Comparison of ENCODE assay signal across 16 cellular contexts in the genomic region with DNA sequence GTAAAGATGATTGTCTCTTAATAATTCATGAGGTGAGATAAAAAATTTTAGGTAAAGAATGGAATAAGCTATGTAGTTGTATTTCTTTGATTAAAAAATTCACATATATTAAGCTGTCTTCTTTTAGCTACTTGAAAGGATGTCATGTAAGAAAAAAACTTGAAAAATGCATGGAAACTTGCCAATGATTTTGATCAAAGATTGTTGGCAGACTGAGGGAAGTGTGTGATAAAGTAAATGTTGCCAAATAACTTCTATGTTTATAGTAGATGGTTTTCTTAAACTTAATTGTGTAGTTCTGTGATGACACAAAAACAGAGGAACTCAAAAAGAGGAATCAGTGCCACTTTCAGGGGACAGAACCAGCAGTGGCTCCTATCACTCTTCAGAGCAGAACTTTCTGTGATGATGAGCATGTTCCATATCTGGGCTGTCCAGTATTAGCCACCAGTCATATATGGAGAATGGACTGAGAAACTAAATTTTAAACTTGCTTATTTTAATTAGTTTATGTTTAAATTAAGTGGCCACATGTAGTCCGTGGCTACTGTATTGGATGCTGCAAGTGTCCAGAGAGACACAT. TPM values are rescaled to one million over a fixed set of nuclear protein-coding genes. Genes with fewer than 3 reads are reported as not detected.
"Had no signal": no experiment of that assay in that cellular context is flagged by ENCODE, and none has a peak within 500 bp of the region (broad histone marks: within the 10 kb centered on the region; RNA-seq: fewer than 3 reads in every experiment).

No MANE protein-coding gene starts in this region.

- H3K36me3 Mint-ChIP-seq: activated naive CD8-positive, alpha-beta T cell had no signal

- H3K9me3 ChIP-seq: body of pancreas, colonic mucosa, lower lobe of right lung, upper lobe of right lung had no signal

- H2AFZ ChIP-seq: parathyroid adenoma had no signal

- H3K27ac ChIP-seq: colonic mucosa, lower lobe of right lung, parathyroid adenoma, upper lobe of right lung, WERI-Rb-1 had no signal

- H3K9me3 Mint-ChIP-seq: nephron had no signal

- H3K27me3 ChIP-seq: body of pancreas, colonic mucosa, upper lobe of right lung had no signal

- H3K4me3 ChIP-seq: body of pancreas, colonic mucosa, lower lobe of right lung, upper lobe of right lung had no signal

- H3K36me3 ChIP-seq: colonic mucosa, lower lobe of right lung, upper lobe of right lung, WERI-Rb-1 had no signal

- H3K4me1 ChIP-seq: colonic mucosa, lower lobe of right lung, parathyroid adenoma had no signal

- H3K4me1 Mint-ChIP-seq: nephron had no signal

- H3K9ac ChIP-seq: parathyroid adenoma had no signal

- DNase-seq: activated CD4-positive, alpha-beta T cell treated with anti-CD3 and anti-CD28 coated beads for 1 hour; amygdala; body of pancreas; central memory CD4-positive, alpha-beta T cell; colonic mucosa; left cardiac atrium; lower lobe of right lung; stimulated activated naive CD4-positive, alpha-beta T cell; T-helper 2 cell; upper lobe of right lung; WERI-Rb-1 had no signal

- H3K27ac Mint-ChIP-seq: activated naive CD8-positive, alpha-beta T cell; nephron had no signal

- H3K4me3 Mint-ChIP-seq: activated naive CD8-positive, alpha-beta T cell; nephron had no signal

- H3K79me2 ChIP-seq: parathyroid adenoma had no signal

- ATAC-seq: body of pancreas, left cardiac atrium, lower lobe of right lung, upper lobe of right lung had no signal

RNA-seq across cellular contexts. Expression of gene SLC38A11, which starts 51.9 kb away (rescaled TPM):
- total RNA-seq: activated CD8-positive, alpha-beta memory T cell treated with anti-CD3 and anti-CD28 coated beads for 36 hours; glomerular endothelial cell had no signal
